Comparison of ENCODE assay signal across 8 cellular contexts in the genomic region with DNA sequence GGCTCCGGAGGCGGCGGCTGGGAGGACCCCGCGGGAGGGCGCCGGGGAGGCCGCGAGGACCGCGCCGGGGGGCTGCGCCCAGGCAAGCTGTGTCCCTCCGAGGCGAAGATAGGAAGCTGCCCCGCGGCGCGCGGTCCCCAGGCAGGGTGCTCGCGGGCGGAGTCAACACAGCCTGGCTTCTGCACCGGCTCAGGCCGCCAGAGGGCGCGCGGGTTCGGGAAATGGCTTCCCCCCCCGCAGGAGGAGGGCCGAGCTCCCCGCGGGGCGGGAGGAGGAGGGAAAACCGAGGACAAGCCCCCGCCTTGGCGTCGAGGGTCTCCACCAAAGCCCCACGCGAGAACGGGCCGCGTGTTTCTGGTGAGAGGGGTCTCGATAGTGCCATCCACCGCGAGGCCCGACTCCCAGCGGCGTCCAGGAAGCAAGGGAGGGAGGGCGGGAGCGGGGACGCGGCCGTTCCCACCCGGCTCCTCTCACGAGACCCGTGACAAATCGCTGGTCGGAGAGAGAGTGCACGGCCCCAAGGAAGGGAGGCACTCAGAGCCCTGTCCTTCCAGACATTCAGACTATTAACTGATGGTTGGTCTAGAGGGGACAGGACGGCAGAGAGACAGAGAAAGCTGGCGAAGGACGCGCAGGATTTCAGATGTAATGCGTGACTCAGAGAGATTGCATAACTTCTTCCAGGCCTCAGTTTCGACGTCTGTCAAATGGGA.
DNase-seq lines count a peak whose midpoint lies in the region; ATAC-seq and TF ChIP-seq lines count a peak whose summit lies in the region.

No MANE protein-coding gene starts in this region.

- intact Hi-C loops in activated CD4-positive, alpha-beta memory T cell treated with anti-CD3 and anti-CD28 coated beads for 36 hours (cut with micrococcal nuclease), result loop anchor here (1.0 to 5.0 kb wide), 5 partner anchors 66 to 1121 kb away; partner anchors contain the start of genes DNAJA2, ITFG1 and PHKB

- peak; percentile 83 for TF ChIP-seq CTCF in BE2C (IDR thresholded peaks at IDR 0.05; ENCODE audit: low read depth, low read length)

- H3K27ac Mint-ChIP-seq in activated CD4-positive, alpha-beta memory T cell treated with anti-CD3 and anti-CD28 coated beads for 36 hours, result no peak overlapping the region

- ATAC-seq in GM18907 (IDR thresholded peaks at IDR 0.05; ENCODE audit: unreplicated experiment) (peak; percentile 90), HG03135 (IDR thresholded peaks at IDR 0.05; ENCODE audit: unreplicated experiment) (peak; percentile 89)

- no peak overlapping the region for H3K27ac ChIP-seq in mesenchymal stem cell (ENCODE audit: low read length, poor library complexity, severe bottlenecking)

- no peaks in the 10 kb centered on the region for H3K36me3 ChIP-seq in BE2C
- no peaks in the 10 kb centered on the region for H3K36me3 ChIP-seq in mesenchymal stem cell (ENCODE audit: control insufficient read depth in 1 of 2, insufficient read depth in 2 of 2, low read depth in 1 of 2, low read length in 2 of 2)

- H3K36me3 Mint-ChIP-seq in activated CD4-positive, alpha-beta memory T cell treated with anti-CD3 and anti-CD28 coated beads for 36 hours, result no peaks in the 10 kb centered on the region

- 11% methylated on average over 48 of the region's 67 CpGs for WGBS in mesenchymal stem cell

- CTCF ChIA-PET in activated CD4-positive, alpha-beta memory T cell treated with anti-CD3 and anti-CD28 coated beads for 36 hours (lab: Charles Lee), result interaction anchor here (0.5 to 4.6 kb wide), 57 partner anchors 9 to 1592 kb away, joined by 3 to 113 read pairs (median 4); partner anchors contain the start of genes DNAJA2, GPT2, ITFG1 and NETO2

- H3K4me3 ChIP-seq in BE2C (ENCODE audit: low read depth, low read length) (peak overlapping the region; percentile 59), mesenchymal stem cell (ENCODE audit: insufficient read depth in 1 of 2, low read depth in 1 of 2, low read length in 2 of 2) (peak overlapping the region; percentile 64 to 83)

- H2AFZ ChIP-seq in mesenchymal stem cell (ENCODE audit: low read depth, low read length), result peak overlapping the region; percentile 88

- no peak overlapping the region for H2AK5ac ChIP-seq in mesenchymal stem cell (ENCODE audit: low read length, severe bottlenecking)

- H3K27me3 ChIP-seq in BE2C, result no peaks in the 10 kb centered on the region
- H3K27me3 ChIP-seq in mesenchymal stem cell (ENCODE audit: control insufficient read depth in 1 of 2, insufficient read depth in 1 of 2, low read length in 2 of 2), result no peaks in the 10 kb centered on the region

- no peak overlapping the region for H2BK5ac ChIP-seq in mesenchymal stem cell (ENCODE audit: low read depth, low read length, poor library complexity, severe bottlenecking)

- H3K79me1 ChIP-seq in mesenchymal stem cell (replicated peaks; ENCODE audit: low read length, poor library complexity, severe bottlenecking), result no peaks in the 10 kb centered on the region

- H2BK15ac ChIP-seq in mesenchymal stem cell (ENCODE audit: low read depth, poor library complexity, severe bottlenecking), result peak overlapping the region; percentile 88

- peak overlapping the region; percentile 87 for H3K9ac ChIP-seq in mesenchymal stem cell (ENCODE audit: low read length)

- no peaks in the 10 kb centered on the region; the same call in 1 of the 2 replicates for H3K9me3 ChIP-seq in BE2C
- no peaks in the 10 kb centered on the region for H3K9me3 ChIP-seq in mesenchymal stem cell (ENCODE audit: control insufficient read depth, low read length)

- H2BK12ac ChIP-seq in mesenchymal stem cell (ENCODE audit: low read length in 2 of 2), result peak overlapping the region in 1 of 2 experiments; percentile 79

- H3K23ac ChIP-seq in mesenchymal stem cell (ENCODE audit: low read length in 2 of 2), result no peak overlapping the region

- H3K9me3 Mint-ChIP-seq in activated CD4-positive, alpha-beta memory T cell treated with anti-CD3 and anti-CD28 coated beads for 36 hours, result no peaks in the 10 kb centered on the region

- DNase-seq in BE2C, result peak; percentile 91
- peak; percentile 17 to 68 for DNase-seq in NCI-H526 (lab: John Stamatoyannopoulos, UW)
- peak; percentile 92 for DNase-seq in activated CD4-positive, alpha-beta memory T cell treated with anti-CD3 and anti-CD28 coated beads for 36 hours
- peak; percentile 85 for DNase-seq in effector CD4-positive, alpha-beta T cell
- peak; percentile 85 for DNase-seq in mesenchymal stem cell
- DNase-seq in stimulated activated CD8-positive, alpha-beta memory T cell treated with anti-CD3 and anti-CD28 coated beads, Interleukin-12 subunit alpha, Interleukin-12 subunit beta, amount 100 ng/mL, for 1 hour (ENCODE audit: low read depth), result peak; percentile 82

- H3K4me2 ChIP-seq in mesenchymal stem cell (ENCODE audit: low read length, poor library complexity, severe bottlenecking), result peak overlapping the region; percentile 91

- H4K91ac ChIP-seq in mesenchymal stem cell (ENCODE audit: low read length), result no peak overlapping the region

- peak overlapping the region; percentile 71 for H3K4me3 Mint-ChIP-seq in activated CD4-positive, alpha-beta memory T cell treated with anti-CD3 and anti-CD28 coated beads for 36 hours

- H3K4ac ChIP-seq in mesenchymal stem cell (ENCODE audit: low read depth in 1 of 2, low read length in 2 of 2), result peak overlapping the region in 1 of 2 experiments; percentile 85

- no peaks in the 10 kb centered on the region for H3K4me1 ChIP-seq in BE2C
- peaks cover 5% of the 10 kb centered on the region for H3K4me1 ChIP-seq in mesenchymal stem cell (ENCODE audit: control insufficient read depth, insufficient read depth, low read depth, low read length)

- H3K14ac ChIP-seq in mesenchymal stem cell (ENCODE audit: low read length in 2 of 2), result peak overlapping the region in 1 of 2 experiments; percentile 61

- H4K8ac ChIP-seq in mesenchymal stem cell (ENCODE audit: low read length), result peak overlapping the region; percentile 71

- H3K4me1 Mint-ChIP-seq in activated CD4-positive, alpha-beta memory T cell treated with anti-CD3 and anti-CD28 coated beads for 36 hours (ENCODE audit: low read depth), result peaks cover 6% of the 10 kb centered on the region

- POLR2A ChIA-PET in activated CD4-positive, alpha-beta memory T cell treated with anti-CD3 and anti-CD28 coated beads for 36 hours (lab: Charles Lee), result interaction anchor here (0.6 to 1.3 kb wide), 5 partner anchors 13 to 106 kb away, joined by 3 to 11 read pairs (median 5); partner anchors contain the start of gene NETO2

- peaks cover 4% of the 10 kb centered on the region for H3K27me3 Mint-ChIP-seq in activated CD4-positive, alpha-beta memory T cell treated with anti-CD3 and anti-CD28 coated beads for 36 hours

- H3K18ac ChIP-seq in mesenchymal stem cell (ENCODE audit: low read depth in 1 of 2, low read length in 2 of 2), result peak overlapping the region; percentile 65 to 81

- H2BK120ac ChIP-seq in mesenchymal stem cell (ENCODE audit: low read depth, low read length), result peak overlapping the region; percentile 65
